21 cellular contexts compared by ENCODE assay signal in genomic region chr17:4777969-4778760, GRCh38. TPM values are rescaled to one million over a fixed set of nuclear protein-coding genes. Genes with fewer than 3 reads are reported as not detected.
DNase-seq lines count a peak whose midpoint lies in the region; ATAC-seq, FAIRE-seq and TF ChIP-seq lines count a peak whose summit lies in the region.
"Had no signal": no experiment of that assay in that cellular context is flagged by ENCODE, and none has a peak within 500 bp of the region (broad histone marks: within the 10 kb centered on the region; RNA-seq: fewer than 3 reads in every experiment).

No MANE protein-coding gene starts in this region.

- no peaks in the 10 kb centered on the region for H3K4me1 ChIP-seq in HEK293 (ENCODE audit: control insufficient read depth, insufficient read depth, low read length)
- no peaks in the 10 kb centered on the region for H3K4me1 ChIP-seq in kidney (ENCODE audit: control insufficient read depth in 1 of 2, insufficient read depth in 1 of 2, low read depth in 1 of 2, low read length in 2 of 2)

- H3K27ac ChIP-seq in HEK293 (ENCODE audit: extremely low read depth, low read depth, low read length) = no peak overlapping the region
- H3K27ac ChIP-seq in kidney (ENCODE audit: low read depth in 2 of 2, low read length in 2 of 2) = no peak overlapping the region

- H3K9me3 ChIP-seq in HEK293 (ENCODE audit: control insufficient read depth, insufficient read depth, low read depth, low read length) (no peaks in the 10 kb centered on the region), kidney (ENCODE audit: control insufficient read depth in 1 of 2, low read length in 2 of 2) (no peaks in the 10 kb centered on the region), MG63 (no peaks in the 10 kb centered on the region)

- no peak for ATAC-seq in HG03135 (IDR thresholded peaks at IDR 0.05; ENCODE audit: unreplicated experiment)

- H3K4me3 ChIP-seq in AG10803 (ENCODE audit: low read length) = no peak overlapping the region
- no peak overlapping the region for H3K4me3 ChIP-seq in HEK293 (ENCODE audit: low read depth, low read length)
- no peak overlapping the region for H3K4me3 ChIP-seq in kidney (ENCODE audit: low read length in 2 of 2)
- no peak overlapping the region for H3K4me3 ChIP-seq in MG63

- no peaks in the 10 kb centered on the region for H3K36me3 ChIP-seq in HEK293 (ENCODE audit: control insufficient read depth in 2 of 2, insufficient read depth in 1 of 2, low read length in 2 of 2)
- no peaks in the 10 kb centered on the region for H3K36me3 ChIP-seq in kidney (ENCODE audit: control insufficient read depth in 1 of 2, insufficient read depth in 2 of 2, low read length in 2 of 2)
- no peaks in the 10 kb centered on the region for H3K36me3 ChIP-seq in MG63

- H3K27me3 ChIP-seq in MG63 = no peaks in the 10 kb centered on the region

- H3K9ac ChIP-seq in kidney (ENCODE audit: low read length in 2 of 2) = no peak overlapping the region

- POLR2A ChIA-PET in HEK293 (lab: Yijun Ruan, JAX) (interaction anchor here (3.1 kb wide), 1 partner anchor 11 kb away, joined by 23 read pairs; the partner anchor contains the start of gene GLTPD2), HEK293T (lab: Yijun Ruan, JAX) (interaction anchor here (2.8 kb wide), 1 partner anchor 12 kb away, joined by 15 read pairs; no protein-coding TSS in a partner anchor)

- CTCF ChIA-PET in HEK293 (lab: Yijun Ruan, JAX) = interaction anchor here (0.6 to 5.4 kb wide), 2 partner anchors 12 to 111 kb away, joined by 3 to 37 read pairs; partner anchors contain the start of gene GLTPD2
- CTCF ChIA-PET in HEK293T (lab: Yijun Ruan, JAX) = no interaction called here

- no peak for FAIRE-seq in kidney (lab: Jason Lieb, UNC)

- peak; percentile 17 for DNase-seq in AG10803 (ENCODE audit: low read depth)
- DNase-seq in amniotic epithelial cell (ENCODE audit: low read depth) = peak; percentile 88
- peak; percentile 8 for DNase-seq in kidney
- no peak for DNase-seq in NCI-H1930 (lab: John Stamatoyannopoulos, UW)
- no peak for DNase-seq in HEK293T (ENCODE audit: extremely low spot score)
- no peak for DNase-seq in MG63
- DNase-seq: AML-193; CD4-positive, alpha-beta T cell; DMS79 treated with DMSO at 0.1 percent for 48 hours; H7; KBM-7; NCI-H1092; NCI-H1694 treated with DMSO at 0.1 percent for 48 hours; NCI-H82; SIG-M5 had no signal

- intact Hi-C loops in kidney (cut with DNase I) = no loop called here

- TF ChIP-seq CTCF in AG10803 (conservative IDR thresholded peaks at IDR 0.05; ENCODE audit: low read length) (no peak), HEK293 (tag by site-specific recombination; IDR thresholded peaks at IDR 0.05) (no peak), kidney (IDR thresholded peaks at IDR 0.05; ENCODE audit: borderline replicate concordance, extremely low read depth, insufficient read depth) (no peak)

TF ChIP-seq in HEK293, 187 proteins besides CTCF, POLR2A, EP300 and RAD21 (continues in another document):
- TF ChIP-seq ZFP69B (tag by site-specific recombination; IDR thresholded peaks at IDR 0.05) (no peak), ZFP3 (tag by site-specific recombination; IDR thresholded peaks at IDR 0.05; ENCODE audit: low read depth) (no peak)
- TF ChIP-seq, protein P1, sequence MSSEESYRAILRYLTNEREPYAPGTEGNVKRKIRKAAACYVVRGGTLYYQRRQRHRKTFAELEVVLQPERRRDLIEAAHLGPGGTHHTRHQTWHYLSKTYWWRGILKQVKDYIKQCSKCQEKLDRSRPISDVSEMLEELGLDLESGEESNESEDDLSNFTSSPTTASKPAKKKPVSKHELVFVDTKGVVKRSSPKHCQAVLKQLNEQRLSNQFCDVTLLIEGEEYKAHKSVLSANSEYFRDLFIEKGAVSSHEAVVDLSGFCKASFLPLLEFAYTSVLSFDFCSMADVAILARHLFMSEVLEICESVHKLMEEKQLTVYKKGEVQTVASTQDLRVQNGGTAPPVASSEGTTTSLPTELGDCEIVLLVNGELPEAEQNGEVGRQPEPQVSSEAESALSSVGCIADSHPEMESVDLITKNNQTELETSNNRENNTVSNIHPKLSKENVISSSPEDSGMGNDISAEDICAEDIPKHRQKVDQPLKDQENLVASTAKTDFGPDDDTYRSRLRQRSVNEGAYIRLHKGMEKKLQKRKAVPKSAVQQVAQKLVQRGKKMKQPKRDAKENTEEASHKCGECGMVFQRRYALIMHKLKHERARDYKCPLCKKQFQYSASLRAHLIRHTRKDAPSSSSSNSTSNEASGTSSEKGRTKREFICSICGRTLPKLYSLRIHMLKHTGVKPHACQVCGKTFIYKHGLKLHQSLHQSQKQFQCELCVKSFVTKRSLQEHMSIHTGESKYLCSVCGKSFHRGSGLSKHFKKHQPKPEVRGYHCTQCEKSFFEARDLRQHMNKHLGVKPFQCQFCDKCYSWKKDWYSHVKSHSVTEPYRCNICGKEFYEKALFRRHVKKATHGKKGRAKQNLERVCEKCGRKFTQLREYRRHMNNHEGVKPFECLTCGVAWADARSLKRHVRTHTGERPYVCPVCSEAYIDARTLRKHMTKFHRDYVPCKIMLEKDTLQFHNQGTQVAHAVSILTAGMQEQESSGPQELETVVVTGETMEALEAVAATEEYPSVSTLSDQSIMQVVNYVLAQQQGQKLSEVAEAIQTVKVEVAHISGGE (tag by site-specific recombination; conservative IDR thresholded peaks at IDR 0.05; ENCODE audit: low read depth) = no peak

TF ChIP-seq in HEK293T, 16 proteins besides CTCF, POLR2A, EP300 and RAD21:
- TF ChIP-seq LEF1 (IDR thresholded peaks at IDR 0.05; ENCODE audit: borderline replicate concordance) (no peak), FOXM1 (IDR thresholded peaks at IDR 0.05; ENCODE audit: borderline replicate concordance) (no peak), BHLHE40 (IDR thresholded peaks at IDR 0.05; ENCODE audit: borderline replicate concordance) (no peak), HDGF (IDR thresholded peaks at IDR 0.05; ENCODE audit: borderline replicate concordance) (no peak), SP1 (IDR thresholded peaks at IDR 0.05) (no peak), NFRKB (IDR thresholded peaks at IDR 0.05) (no peak), ZNF384 (IDR thresholded peaks at IDR 0.05) (no peak), FOXK2 (IDR thresholded peaks at IDR 0.05) (no peak), ARNT (IDR thresholded peaks at IDR 0.05) (no peak), CTBP1 (IDR thresholded peaks at IDR 0.05; ENCODE audit: borderline replicate concordance) (no peak), ELF4 (IDR thresholded peaks at IDR 0.05) (no peak), TARDBP (IDR thresholded peaks at IDR 0.05) (no peak), FOXA1 (IDR thresholded peaks at IDR 0.05) (no peak)

RNA-seq across cellular contexts. Expression of gene TM4SF5, which starts 6.5 kb away (rescaled TPM):
- 0.88 TPM for total RNA-seq in kidney
- 31.3 TPM for polyA plus RNA-seq in kidney (ENCODE audit: insufficient read depth, low read depth, low replicate concordance)
- total RNA-seq in MG63 (2014; rRNA removed; shearing (Covaris generic); ENCODE audit: low replicate concordance) = not detected in 2 replicates
- total RNA-seq: A673; CD4-positive, alpha-beta T cell; H7; M059J; NCI-H460 had no signal

RNA-seq across cellular contexts. Expression of gene VMO1, which starts 8.0 kb away (rescaled TPM):
- total RNA-seq in kidney = 3.0 TPM
- 2.5 TPM for polyA plus RNA-seq in kidney (ENCODE audit: insufficient read depth, low read depth, low replicate concordance)
- not detected in 2 replicates for total RNA-seq in MG63 (2014; rRNA removed; shearing (Covaris generic); ENCODE audit: low replicate concordance)
- total RNA-seq: CD4-positive, alpha-beta T cell; H7; NCI-H460 had no signal

RNA-seq across cellular contexts. Expression of gene GLTPD2, which starts 10.6 kb away (rescaled TPM):
- total RNA-seq in kidney = 0.35 TPM
- polyA plus RNA-seq in kidney (ENCODE audit: insufficient read depth, low read depth, low replicate concordance) = 12.5 TPM
- total RNA-seq in MG63 (2014; rRNA removed; shearing (Covaris generic); ENCODE audit: low replicate concordance) = not detected in 2 replicates
- total RNA-seq: A673; CD4-positive, alpha-beta T cell; H7; HT-29; M059J; NCI-H460 had no signal

RNA-seq across cellular contexts. Expression of gene PSMB6, which starts 17.8 kb away (rescaled TPM):
- total RNA-seq in kidney = 103 TPM
- polyA plus RNA-seq in kidney (ENCODE audit: insufficient read depth, low read depth, low replicate concordance) = 317 TPM
- 149 and 177 TPM in 2 replicates for total RNA-seq in MG63 (2014; rRNA removed; shearing (Covaris generic); ENCODE audit: low replicate concordance)

Comparison
In these comparisons a context has a peak if more than half of its experiments do, and no peak if none do; other contexts are left out.
1. DNase-seq: peak in AG10803 (single experiment), amniotic epithelial cell (single experiment) and kidney (single experiment); none in NCI-H1930 (0 of 2), HEK293T (single experiment) and MG63 (single experiment).